Comparison of ENCODE assay signal across 8 cellular contexts in genomic region chr14:68979021-68979721, GRCh38. TPM values are rescaled to one million over a fixed set of nuclear protein-coding genes. Genes with fewer than 3 reads are reported as not detected.
DNase-seq lines count a peak whose midpoint lies in the region; ATAC-seq and TF ChIP-seq lines count a peak whose summit lies in the region.

ACTN1 (minus strand) TSS chr14:68979302; CDS start chr14:68979056, 246 bp downstream.

- H3K36me3 Mint-ChIP-seq in Calu3 (ENCODE audit: insufficient read depth, unreplicated experiment): peaks cover 52% of the 10 kb centered on the region

- TF ChIP-seq CTCF in Calu3 (IDR thresholded peaks at IDR 0.05; ENCODE audit: unreplicated experiment): no peak

- peaks cover 2% of the 10 kb centered on the region for H3K27me3 ChIP-seq in layer of hippocampus (ENCODE audit: control insufficient read depth, insufficient read depth, low read length)

- H3K27me3 Mint-ChIP-seq in Calu3 (ENCODE audit: unreplicated experiment): no peaks in the 10 kb centered on the region

- intact Hi-C loops in Calu3 (cut with micrococcal nuclease; ENCODE audit: unreplicated experiment): loop anchor here (5.0 kb wide), 1 partner anchor 42 kb away; no protein-coding TSS in a partner anchor

- peaks cover 55% of the 10 kb centered on the region for H3K4me1 Mint-ChIP-seq in Calu3 (ENCODE audit: low read depth, unreplicated experiment)

- CTCF ChIA-PET in Calu3 (lab: Charles Lee): interaction anchor here (0.6 to 1.7 kb wide), 7 partner anchors 27 to 128 kb away, joined by 3 to 8 read pairs (median 4); no protein-coding TSS in a partner anchor

- peak within 1 kb of the TSS; percentile 79 for H3K4me3 Mint-ChIP-seq in Calu3 (ENCODE audit: low read depth, unreplicated experiment)

- H3K9me3 Mint-ChIP-seq in Calu3 (ENCODE audit: low read depth, unreplicated experiment): no peaks in the 10 kb centered on the region

- ATAC-seq in HG03175 (IDR thresholded peaks at IDR 0.05; ENCODE audit: unreplicated experiment) (peak; percentile 43), GM18868 (IDR thresholded peaks at IDR 0.05; ENCODE audit: unreplicated experiment) (no peak)

- peak within 1 kb of the TSS; percentile 82 for H3K27ac ChIP-seq in layer of hippocampus (ENCODE audit: low read depth, low read length)

- H3K27ac Mint-ChIP-seq in Calu3 (ENCODE audit: unreplicated experiment): peak within 1 kb of the TSS; percentile 71

- no TSS peak for BruUV-seq in Calu3 (replicated peaks; lab: Mats Ljungman, UMichigan)

- DNase-seq in Calu3: peak; percentile 95
- DNase-seq in NCI-H526 treated with DMSO at 0.1 percent for 48 hours (lab: John Stamatoyannopoulos, UW): peak; percentile 90
- DNase-seq in activated CD4-positive, alpha-beta T cell treated with anti-CD3 and anti-CD28 coated beads, Interleukin-2, amount 50 U/mL, for 4 hours: peak; percentile 47 to 54
- peak; percentile 96 for DNase-seq in dedifferentiated amniotic fluid mesenchymal stem cell (ENCODE audit: extremely low spot score)
- DNase-seq in stimulated activated CD4-positive, alpha-beta T cell treated with anti-CD3 and anti-CD28 coated beads, Interleukin-15, amount 100 ng/mL, for 48 hours (ENCODE audit: low read depth in 2 of 2): peak; percentile 56 to 68

RNA-seq across cellular contexts. Expression of gene ACTN1, which starts in this region (rescaled TPM):
- total RNA-seq in Calu3 (2022): 246 and 326 TPM in 2 replicates
